Comparison of ENCODE assay signal across 8 cellular contexts in the genomic region with DNA sequence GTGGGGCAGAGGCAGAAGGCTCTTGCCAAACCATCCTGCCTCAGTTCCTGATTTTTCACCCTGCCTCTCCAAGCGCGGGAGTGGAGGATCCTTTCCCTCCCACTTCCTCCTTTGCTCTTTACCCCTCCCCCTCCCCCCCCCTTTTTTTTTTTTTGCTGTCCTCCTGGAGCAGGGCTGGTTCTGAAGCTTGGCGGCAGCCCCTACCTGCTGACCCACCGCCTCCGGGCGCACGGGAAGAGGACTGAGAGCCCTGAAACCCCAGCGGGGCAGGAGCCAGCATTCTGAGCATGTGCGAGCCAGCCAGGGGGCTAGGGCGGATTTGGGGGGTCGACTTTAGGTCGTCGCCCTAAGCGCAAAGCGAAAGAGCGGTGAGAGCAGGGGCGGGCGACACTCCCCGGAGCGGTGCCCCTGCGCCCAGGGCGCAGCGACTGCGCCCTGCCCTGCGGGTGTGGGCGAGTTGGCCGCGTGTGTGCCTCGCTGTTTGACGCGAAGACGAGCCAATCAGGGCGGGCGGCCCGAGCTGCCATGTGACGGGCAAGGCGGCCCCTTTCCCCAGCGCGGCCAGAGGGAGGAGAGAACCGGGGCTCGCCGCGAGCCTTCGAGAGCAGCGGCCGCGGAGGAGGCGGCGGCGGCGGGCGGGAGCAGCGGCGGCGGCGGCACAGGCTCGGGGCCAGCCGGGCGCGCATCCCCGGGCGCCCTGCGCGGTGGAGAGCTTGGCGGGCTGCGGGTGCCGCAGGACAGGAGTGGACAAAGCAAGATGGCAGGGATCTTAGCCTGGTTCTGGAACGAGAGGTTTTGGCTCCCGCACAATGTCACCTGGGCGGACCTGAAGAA. TPM values are rescaled to one million over a fixed set of nuclear protein-coding genes. Genes with fewer than 3 reads are reported as not detected.
DNase-seq lines count a peak whose midpoint lies in the region; ATAC-seq and TF ChIP-seq lines count a peak whose summit lies in the region.

A gene with protein sequence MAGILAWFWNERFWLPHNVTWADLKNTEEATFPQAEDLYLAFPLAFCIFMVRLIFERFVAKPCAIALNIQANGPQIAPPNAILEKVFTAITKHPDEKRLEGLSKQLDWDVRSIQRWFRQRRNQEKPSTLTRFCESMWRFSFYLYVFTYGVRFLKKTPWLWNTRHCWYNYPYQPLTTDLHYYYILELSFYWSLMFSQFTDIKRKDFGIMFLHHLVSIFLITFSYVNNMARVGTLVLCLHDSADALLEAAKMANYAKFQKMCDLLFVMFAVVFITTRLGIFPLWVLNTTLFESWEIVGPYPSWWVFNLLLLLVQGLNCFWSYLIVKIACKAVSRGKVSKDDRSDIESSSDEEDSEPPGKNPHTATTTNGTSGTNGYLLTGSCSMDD (plus strand): TSS at position 581 of the 834 bp plus-strand sequence. CDS start 177 bp downstream, at position 758.

- CTCF ChIA-PET in activated CD4-positive, alpha-beta memory T cell treated with anti-CD3 and anti-CD28 coated beads for 36 hours (lab: Charles Lee) = no interaction called here

- H3K36me3 Mint-ChIP-seq in activated CD4-positive, alpha-beta memory T cell treated with anti-CD3 and anti-CD28 coated beads for 36 hours = no peaks in the 10 kb centered on the region

- no peaks in the 10 kb centered on the region for H3K27me3 Mint-ChIP-seq in activated CD4-positive, alpha-beta memory T cell treated with anti-CD3 and anti-CD28 coated beads for 36 hours

- POLR2A ChIA-PET in activated CD4-positive, alpha-beta memory T cell treated with anti-CD3 and anti-CD28 coated beads for 36 hours (lab: Charles Lee) = interaction anchor here (0.7 to 2.6 kb wide), 6 partner anchors 14 to 37 kb away, joined by 3 to 8 read pairs (median 4); no protein-coding TSS in a partner anchor

- H3K4me1 Mint-ChIP-seq in activated CD4-positive, alpha-beta memory T cell treated with anti-CD3 and anti-CD28 coated beads for 36 hours (ENCODE audit: low read depth) = peaks cover 28% of the 10 kb centered on the region

- no peak within 1 kb of the TSS for H3K4me3 Mint-ChIP-seq in activated CD4-positive, alpha-beta memory T cell treated with anti-CD3 and anti-CD28 coated beads for 36 hours

- H3K9me3 Mint-ChIP-seq in activated CD4-positive, alpha-beta memory T cell treated with anti-CD3 and anti-CD28 coated beads for 36 hours = no peaks in the 10 kb centered on the region

- intact Hi-C loops in activated CD4-positive, alpha-beta memory T cell treated with anti-CD3 and anti-CD28 coated beads for 36 hours (cut with micrococcal nuclease) = loop anchor here (1.0 to 10.0 kb wide), 4 partner anchors 23 to 261 kb away; a partner anchor contains a TSS
- intact Hi-C loops in lower lobe of right lung (cut with DNase I) = no loop called here

- ATAC-seq in GM19043 (IDR thresholded peaks at IDR 0.05; ENCODE audit: low read depth, unreplicated experiment) (peak; percentile 93), HG03342 (IDR thresholded peaks at IDR 0.05; ENCODE audit: unreplicated experiment) (peak; percentile 95), lower lobe of right lung (peak; percentile 98)

- H3K36me3 ChIP-seq in BE2C (no peaks in the 10 kb centered on the region), lower lobe of right lung (no peaks in the 10 kb centered on the region)

- H3K9me3 ChIP-seq in BE2C (no peaks in the 10 kb centered on the region), lower lobe of right lung (no peaks in the 10 kb centered on the region)

- H3K27ac ChIP-seq in lower lobe of right lung = peak within 1 kb of the TSS; percentile 83

- H3K27ac Mint-ChIP-seq in activated CD4-positive, alpha-beta memory T cell treated with anti-CD3 and anti-CD28 coated beads for 36 hours = peak within 1 kb of the TSS; percentile 31

- H3K4me3 ChIP-seq in BE2C (ENCODE audit: low read depth, low read length) (peak within 1 kb of the TSS; percentile 76), lower lobe of right lung (peak within 1 kb of the TSS; percentile 85)

- DNase-seq in BE2C (peak; percentile 91), NCI-H510A treated with DMSO at 0.1 percent for 48 hours (lab: John Stamatoyannopoulos, UW) (peak; percentile 70), ecto neural progenitor cell (ENCODE audit: low spot score) (peak; percentile 94), lower lobe of right lung (peak; percentile 98)
- DNase-seq in activated CD4-positive, alpha-beta memory T cell treated with anti-CD3 and anti-CD28 coated beads for 36 hours = peak; percentile 93
- DNase-seq in stimulated activated CD4-positive, alpha-beta T cell treated with anti-CD3 and anti-CD28 coated beads, Interleukin-4, amount 100 ng/mL, for 48 hours (ENCODE audit: low read depth in 2 of 2) = peak; percentile 83 to 84

- H3K27me3 ChIP-seq in BE2C = no peaks in the 10 kb centered on the region
- no peaks in the 10 kb centered on the region for H3K27me3 ChIP-seq in lower lobe of right lung (ENCODE audit: low read depth)

- H3K4me1 ChIP-seq in BE2C (no peaks in the 10 kb centered on the region), lower lobe of right lung (peaks cover 6% of the 10 kb centered on the region)

- TF ChIP-seq CTCF in BE2C (IDR thresholded peaks at IDR 0.05; ENCODE audit: low read depth, low read length) = no peak
- no peak for TF ChIP-seq CTCF in lower lobe of right lung (IDR thresholded peaks at IDR 0.05)

RNA-seq across cellular contexts. Expression of the gene that starts here (rescaled TPM):
- polyA plus RNA-seq in BE2C (2012; ENCODE audit: insufficient read depth, insufficient read length, low read depth) = 18.8 TPM
- 1 to 10 TPM; 8.9 to 9.2 TPM for total RNA-seq in activated CD4-positive, alpha-beta memory T cell treated with anti-CD3 and anti-CD28 coated beads for 36 hours
- total RNA-seq in lower lobe of right lung = 21.8 TPM

Comparison
In these comparisons a context has a peak if more than half of its experiments do, and no peak if none do; other contexts are left out.
1. Peak in every context shown above with its lines: DNase-seq, ATAC-seq, H3K4me3 ChIP-seq and H3K27ac ChIP-seq.